In genomic region chr12:76441016-76441415, GRCh38 we compare ENCODE assay signal across 1 cellular context.
TF ChIP-seq lines count a peak whose summit lies in the region.

No MANE protein-coding gene starts in this region.

TF ChIP-seq in WTC11, 78 proteins besides CTCF, POLR2A, EP300 and RAD21 (continued from another document):
- TF ChIP-seq GTF2I (CRISPR knock-in tag; conservative IDR thresholded peaks at IDR 0.05) (no peak), ESRRA (CRISPR knock-in tag; IDR thresholded peaks at IDR 0.05; ENCODE audit: borderline replicate concordance) (no peak), SMAD4 (CRISPR knock-in tag; IDR thresholded peaks at IDR 0.05) (no peak), ELF4 (CRISPR knock-in tag; IDR thresholded peaks at IDR 0.05; ENCODE audit: low read depth) (no peak), NFE2L1 (CRISPR knock-in tag; IDR thresholded peaks at IDR 0.05) (no peak), FOXP1 (CRISPR knock-in tag; IDR thresholded peaks at IDR 0.05; ENCODE audit: borderline replicate concordance) (no peak), RELA (CRISPR knock-in tag; IDR thresholded peaks at IDR 0.05; ENCODE audit: borderline replicate concordance) (no peak), ZNF396 (CRISPR knock-in tag; IDR thresholded peaks at IDR 0.05; ENCODE audit: borderline replicate concordance) (no peak), FOXP4 (CRISPR knock-in tag; IDR thresholded peaks at IDR 0.05) (no peak)
